ENCODE assay signal across 1 cellular context in genomic region chr17:703081-703875, GRCh38.
TF ChIP-seq lines count a peak whose summit lies in the region.

No MANE protein-coding gene starts in this region.

TF ChIP-seq in WTC11, 78 proteins besides CTCF, POLR2A, EP300 and RAD21 (continued from another document):
- TF ChIP-seq AFF4 (CRISPR knock-in tag; IDR thresholded peaks at IDR 0.05; ENCODE audit: borderline replicate concordance) = no peak
